ENCODE assay signal across 2 cellular contexts in genomic region chr5:26893078-26893477, GRCh38.
A peak's percentile ranks its signal among the peaks of the same experiment; 100 is the strongest.
TF ChIP-seq lines count a peak whose summit lies in the region.

No MANE protein-coding gene starts in this region.

TF ChIP-seq in HepG2, 621 proteins besides CTCF, POLR2A, EP300 and RAD21 (continued from another document):
- TF ChIP-seq UBTF (CRISPR knock-in tag; IDR thresholded peaks at IDR 0.05) (no peak), HIVEP1 (CRISPR knock-in tag; IDR thresholded peaks at IDR 0.05) (no peak), NCOR1 (IDR thresholded peaks at IDR 0.05; ENCODE audit: borderline replicate concordance, low read length) (no peak), ZNF296 (CRISPR knock-in tag; conservative IDR thresholded peaks at IDR 0.05) (no peak), ZNF367 (CRISPR knock-in tag; IDR thresholded peaks at IDR 0.05; ENCODE audit: borderline replicate concordance) (no peak), MTF2 (CRISPR knock-in tag; IDR thresholded peaks at IDR 0.05; ENCODE audit: borderline replicate concordance) (no peak), ZNF260 (CRISPR knock-in tag; IDR thresholded peaks at IDR 0.05; ENCODE audit: borderline replicate concordance, low read depth) (no peak), TGIF2 (CRISPR knock-in tag; IDR thresholded peaks at IDR 0.05) (no peak), FOXO1 (CRISPR knock-in tag; IDR thresholded peaks at IDR 0.05) (no peak), MAFK (conservative IDR thresholded peaks at IDR 0.05 in 1 of 2, IDR thresholded peaks at IDR 0.05 in 1 of 2; ENCODE audit: low read length in 2 of 2) (peak; percentile 44 to 71; a peak in 3 of 4 replicates), TAF1 (CRISPR knock-in tag; IDR thresholded peaks at IDR 0.05) (no peak), ZNF263 (CRISPR knock-in tag; IDR thresholded peaks at IDR 0.05) (no peak), JUND (CRISPR knock-in tag; IDR thresholded peaks at IDR 0.05) (no peak), KAT2B (IDR thresholded peaks at IDR 0.05; ENCODE audit: borderline replicate concordance, low read depth, low read length) (no peak), DDIT3 (CRISPR knock-in tag; IDR thresholded peaks at IDR 0.05) (no peak), NFE2L2 (IDR thresholded peaks at IDR 0.05; ENCODE audit: low read length) (peak; percentile 75), MYNN (CRISPR knock-in tag; IDR thresholded peaks at IDR 0.05; ENCODE audit: low read depth) (no peak), ZNF142 (CRISPR knock-in tag; IDR thresholded peaks at IDR 0.05) (no peak), ZNF703 (CRISPR knock-in tag; IDR thresholded peaks at IDR 0.05; ENCODE audit: borderline replicate concordance) (no peak)

TF ChIP-seq in K562, 482 proteins besides CTCF, POLR2A, EP300 and RAD21 (continued from another document):
- TF ChIP-seq FOXP4 (CRISPR knock-in tag; IDR thresholded peaks at IDR 0.05; ENCODE audit: borderline replicate concordance) (no peak), ZNF316 (IDR thresholded peaks at IDR 0.05) (peak; percentile 47; the same call in 1 of the 2 replicates), NFE2L1 (tag; IDR thresholded peaks at IDR 0.05; ENCODE audit: borderline replicate concordance, low read depth) (peak; percentile 11; the same call in 1 of the 2 replicates), CEBPB (tag; IDR thresholded peaks at IDR 0.05) (no peak)
